In the genomic region with DNA sequence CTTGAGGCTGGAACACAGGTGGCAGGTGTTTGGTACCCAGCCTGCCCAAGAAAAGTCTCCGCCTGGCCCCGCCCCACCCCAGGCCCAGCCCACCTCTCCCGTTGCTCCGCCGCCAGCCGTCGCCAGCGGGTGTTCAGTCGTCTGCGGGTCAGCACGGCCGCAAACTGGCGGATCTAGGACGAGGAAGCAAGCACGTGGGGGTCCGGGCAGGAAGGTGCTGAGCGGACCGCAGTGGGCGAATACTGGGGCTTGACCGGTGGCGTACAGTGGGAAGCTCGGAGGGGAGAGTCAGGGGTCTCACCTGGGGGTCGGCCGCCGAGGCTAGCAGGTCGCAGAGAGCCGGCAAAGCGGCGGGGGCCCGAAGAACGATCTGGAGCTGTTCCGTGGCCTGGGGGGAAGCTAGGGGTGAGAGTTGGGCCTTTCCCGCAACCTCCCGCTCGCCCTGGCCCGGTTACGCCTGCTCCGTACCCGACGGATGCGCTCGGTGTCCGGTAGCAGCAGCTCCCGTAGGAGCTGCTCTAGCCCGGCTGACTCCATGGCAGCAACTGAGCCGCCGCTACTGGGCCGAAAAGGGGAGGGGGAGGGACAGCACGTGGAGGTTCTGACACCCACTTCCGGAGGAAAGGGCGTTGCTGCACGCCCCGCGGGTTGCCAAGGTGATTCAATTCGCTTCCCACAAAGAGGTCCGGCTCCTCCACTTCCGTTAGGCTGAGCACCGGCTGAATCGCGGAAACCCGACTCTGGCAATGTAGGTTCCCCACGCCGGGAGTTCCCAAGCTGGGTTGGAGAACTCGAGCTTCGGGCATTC, we compare ENCODE assay signal across 8 cellular contexts. TPM values are rescaled to one million over a fixed set of nuclear protein-coding genes. Genes with fewer than 3 reads are reported as not detected.
DNase-seq lines count a peak whose midpoint lies in the region; ATAC-seq and TF ChIP-seq lines count a peak whose summit lies in the region.

TSS of gene IPO4 (minus strand) at position 566 of the 808 bp plus-strand sequence. CDS start at position 537, 29 bp downstream.

- no peaks in the 10 kb centered on the region for H3K9me2 ChIP-seq in hepatocyte (replicated peaks; ENCODE audit: insufficient read depth)

- intact Hi-C loops in aorta (cut with DNase I), result loop anchor here in 1 of 2 donors (2.0 kb wide), 1 partner anchor 28 kb away; the partner anchor contains the start of gene IRF9

- peaks cover 30% of the 10 kb centered on the region for H3K79me2 ChIP-seq in hepatocyte

- H3K4me1 ChIP-seq in hepatocyte (ENCODE audit: insufficient read depth), result peaks cover 5% of the 10 kb centered on the region
- no peaks in the 10 kb centered on the region for H3K4me1 ChIP-seq in aorta (ENCODE audit: control insufficient read depth in 1 of 2, insufficient read depth in 2 of 2, low read length in 2 of 2)

- WGBS in hepatocyte (ENCODE audit: low lambda C conversion rate, missing lambda C conversion rate), result under 1% methylated on average over 57 of the region's 65 CpGs
- 0 to 1% methylated on average over 62 to 65 of the region's 65 CpGs for WGBS in aorta, 2 donors

- peak; percentile 94 for ATAC-seq in GM18511 (IDR thresholded peaks at IDR 0.05; ENCODE audit: unreplicated experiment)
- ATAC-seq in HG03025 (IDR thresholded peaks at IDR 0.05; ENCODE audit: low FRiP score, unreplicated experiment), result peak; percentile 82
- ATAC-seq in aorta (ENCODE audit: low FRiP score), result peak; percentile 97

- peak; percentile 97 to 98 for DNase-seq in NCI-H2081 (lab: John Stamatoyannopoulos, UW)
- DNase-seq in T-helper 9 cell, result peak; percentile 90
- DNase-seq in astrocyte of the hippocampus (ENCODE audit: low read depth, low spot score), result peak; percentile 99
- DNase-seq in hepatocyte (ENCODE audit: low spot score), result peak; percentile 97
- peak; percentile 94 for DNase-seq in renal cortical epithelial cell (ENCODE audit: low read depth)
- peak; percentile 97 for DNase-seq in aorta

- H3K4me3 ChIP-seq in hepatocyte (peak within 1 kb of the TSS; percentile 51), aorta (ENCODE audit: low read length in 2 of 2) (peak within 1 kb of the TSS; percentile 44 to 61)

- H3K27me3 ChIP-seq in hepatocyte (no peaks in the 10 kb centered on the region), aorta (ENCODE audit: control insufficient read depth in 1 of 2, insufficient read depth in 2 of 2, low read length in 1 of 2) (no peaks in the 10 kb centered on the region)

- H3K9me3 ChIP-seq in hepatocyte (ENCODE audit: low read depth) (no peaks in the 10 kb centered on the region), aorta (ENCODE audit: control insufficient read depth, low read length) (no peaks in the 10 kb centered on the region)

- no peaks in the 10 kb centered on the region for H4K20me1 ChIP-seq in hepatocyte (ENCODE audit: insufficient read depth, poor library complexity, severe bottlenecking)

- no peaks in the 10 kb centered on the region for H3K36me3 ChIP-seq in hepatocyte (replicated peaks; ENCODE audit: insufficient read depth, low read depth)
- H3K36me3 ChIP-seq in aorta (ENCODE audit: control insufficient read depth in 1 of 2, insufficient read depth in 2 of 2, low read length in 1 of 2), result peaks cover 0 to 2% of the 10 kb centered on the region in 2 donors

- peak within 1 kb of the TSS; percentile 78 for H3K27ac ChIP-seq in hepatocyte
- peak within 1 kb of the TSS in 1 of 2 donors; percentile 33 for H3K27ac ChIP-seq in aorta (ENCODE audit: low read depth in 1 of 2, low read length in 2 of 2)

- H2AFZ ChIP-seq in hepatocyte, result peak within 1 kb of the TSS; percentile 43

- peak within 1 kb of the TSS; percentile 98 for H3K4me2 ChIP-seq in hepatocyte

- no peak for TF ChIP-seq CTCF in hepatocyte (IDR thresholded peaks at IDR 0.05; ENCODE audit: poor library complexity)

RNA-seq across cellular contexts. Expression of gene IPO4, which starts in this region (rescaled TPM):
- total RNA-seq in hepatocyte (18.7 and 19.5 TPM in 2 replicates), renal cortical epithelial cell (47.4 and 76.0 TPM in 2 replicates), aorta (10 to 100 TPM; 23.4 to 29.3 TPM)
- polyA plus RNA-seq in hepatocyte (19.0 and 26.4 TPM in 2 replicates), aorta (10 to 100 TPM in 1 of 2 donors, 1 to 10 TPM in 1; 3.4 to 11.6 TPM)
